19 cellular contexts compared by ENCODE assay signal in genomic region chr1:82052563-82052962, GRCh38.
"Had no signal": no experiment of that assay in that cellular context is flagged by ENCODE, and none has a peak within 500 bp of the region (broad histone marks: within the 10 kb centered on the region; RNA-seq: fewer than 3 reads in every experiment).

No MANE protein-coding gene starts in this region.

- H3K9me3 ChIP-seq: ovary, right atrium auricular region, sigmoid colon, suprapubic skin, thoracic aorta, tibial artery, uterus had no signal

- FAIRE-seq: small intestine had no signal

- H3K27me3 ChIP-seq: hepatocyte, ovary, right atrium auricular region, sigmoid colon, spleen, suprapubic skin, tibial artery, uterus had no signal

- DNase-seq: islet precursor cell; lower lobe of right lung; mammary epithelial cell; mesendoderm; naive thymus-derived CD4-positive, alpha-beta T cell; ovary; sigmoid colon; small intestine; spleen; stimulated activated CD4-positive, alpha-beta T cell treated with anti-CD3 and anti-CD28 coated beads, Interleukin-4, amount 100 ng/mL, for 24 hours; stimulated activated naive CD4-positive, alpha-beta T cell; tibial artery; uterus had no signal

- H3K36me3 ChIP-seq: lower lobe of right lung, ovary, right atrium auricular region, sigmoid colon, spleen, suprapubic skin, thoracic aorta, tibial artery, uterus had no signal

- H3K4me1 ChIP-seq: lower lobe of right lung, right atrium auricular region, sigmoid colon, spleen, suprapubic skin, tibial artery, uterus had no signal

- H3K4me3 ChIP-seq: hepatocyte, lower lobe of right lung, ovary, right atrium auricular region, sigmoid colon, spleen, suprapubic skin, thoracic aorta, tibial artery, uterus had no signal

- ATAC-seq: naive thymus-derived CD4-positive, alpha-beta T cell; natural killer cell treated with Interleukin-12 subunit alpha and Interleukin-12 subunit beta and Interleukin-15 and Interleukin-18, amount 100 ng/mL, for 72 hours; stimulated activated effector memory CD8-positive, alpha-beta T cell treated with anti-CD3 and anti-CD28 coated beads, Interleukin-12 subunit alpha, Interleukin-12 subunit beta, amount 100 ng/mL, for 72 hours had no signal

- H3K27ac ChIP-seq: hepatocyte, lower lobe of right lung, ovary, right atrium auricular region, sigmoid colon, spleen, suprapubic skin, thoracic aorta, tibial artery, uterus had no signal

- H3K4me2 ChIP-seq: hepatocyte had no signal

- H2AFZ ChIP-seq: hepatocyte had no signal
